17 cellular contexts compared by ENCODE assay signal in genomic region chr22:36288571-36289405, GRCh38. TPM values are rescaled to one million over a fixed set of nuclear protein-coding genes. Genes with fewer than 3 reads are reported as not detected.
A peak's percentile ranks its signal among the peaks of the same experiment; 100 is the strongest.
DNase-seq lines count a peak whose midpoint lies in the region; ATAC-seq, FAIRE-seq and TF ChIP-seq lines count a peak whose summit lies in the region.
"Had no signal": no experiment of that assay in that cellular context is flagged by ENCODE, and none has a peak within 500 bp of the region (broad histone marks: within the 10 kb centered on the region; RNA-seq: fewer than 3 reads in every experiment).

No MANE protein-coding gene starts in this region.

- H3K4me1 ChIP-seq in left ventricle myocardium inferior = peaks cover 26% of the 10 kb centered on the region
- H3K4me1 ChIP-seq in kidney (ENCODE audit: control insufficient read depth in 1 of 2, insufficient read depth in 1 of 2, low read depth in 1 of 2, low read length in 2 of 2) = no peaks in the 10 kb centered on the region
- peaks cover 19% of the 10 kb centered on the region for H3K4me1 ChIP-seq in upper lobe of right lung
- H3K4me1 ChIP-seq in small intestine (ENCODE audit: control insufficient read depth in 2 of 2, insufficient read depth in 1 of 2, low read depth in 1 of 2, low read length in 1 of 2) = no peaks in the 10 kb centered on the region
- H3K4me1 ChIP-seq: colonic mucosa, HAP-1, psoas muscle had no signal

- no peaks in the 10 kb centered on the region for H3K27me3 ChIP-seq in left ventricle myocardium inferior (ENCODE audit: low read depth)
- H3K27me3 ChIP-seq in upper lobe of right lung = no peaks in the 10 kb centered on the region
- H3K27me3 ChIP-seq in small intestine (ENCODE audit: control insufficient read depth in 2 of 2, insufficient read depth in 2 of 2, low read length in 2 of 2) = no peaks in the 10 kb centered on the region
- H3K27me3 ChIP-seq: adrenal gland, colonic mucosa had no signal

- no peak overlapping the region for H3K9ac ChIP-seq in kidney (ENCODE audit: low read length in 2 of 2)

- 92 to 96% (median 94%) methylated on average over 32 to 33 of the region's 33 CpGs for WGBS in small intestine, 3 donors

- H3K9me3 ChIP-seq in left ventricle myocardium inferior (replicated peaks) = no peaks in the 10 kb centered on the region
- no peaks in the 10 kb centered on the region for H3K9me3 ChIP-seq in kidney (ENCODE audit: control insufficient read depth in 1 of 2, low read length in 2 of 2)
- no peaks in the 10 kb centered on the region for H3K9me3 ChIP-seq in upper lobe of right lung
- no peaks in the 10 kb centered on the region for H3K9me3 ChIP-seq in small intestine (ENCODE audit: control insufficient read depth, low read depth)
- H3K9me3 ChIP-seq: adrenal gland, colonic mucosa, HAP-1, psoas muscle had no signal

- no peak overlapping the region for H3K27ac ChIP-seq in left ventricle myocardium inferior (replicated peaks)
- peak overlapping the region; percentile 46 for H3K27ac ChIP-seq in RWPE1
- H3K27ac ChIP-seq in kidney (ENCODE audit: low read depth in 2 of 2, low read length in 2 of 2) = no peak overlapping the region
- no peak overlapping the region for H3K27ac ChIP-seq in upper lobe of right lung
- no peak overlapping the region for H3K27ac ChIP-seq in small intestine (ENCODE audit: low read depth in 1 of 2, low read length in 1 of 2)
- H3K27ac ChIP-seq: adrenal gland, colonic mucosa, psoas muscle had no signal

- intact Hi-C loops in left ventricle myocardium inferior (cut with micrococcal nuclease) = no loop called here
- intact Hi-C loops in cardiac septum (cut with DNase I) = no loop called here
- intact Hi-C loops in kidney (cut with DNase I) = no loop called here
- intact Hi-C loops in upper lobe of right lung (cut with DNase I) = no loop called here

- no peak for ATAC-seq in upper lobe of right lung
- ATAC-seq: psoas muscle had no signal

- DNase-seq in left ventricle myocardium inferior (peak; percentile 25), cardiac septum (ENCODE audit: low spot score) (no peak), RWPE1 (ENCODE audit: low spot score) (no peak), kidney (peak; percentile 81), upper lobe of right lung (peak; percentile 67), GM10266 (ENCODE audit: extremely low spot score) (no peak), small intestine (no peak), NCI-H774 (lab: John Stamatoyannopoulos, UW) (no peak)
- DNase-seq: activated CD4-positive, alpha-beta T cell treated with anti-CD3 and anti-CD28 coated beads, Interleukin-2, amount 50 U/mL, for 1 hour; colonic mucosa; midbrain; NCI-H2171 treated with DMSO at 0.1 percent for 48 hours; stimulated activated CD4-positive, alpha-beta T cell treated with anti-CD3 and anti-CD28 coated beads, Interleukin-2, amount 100 ng/mL, for 48 hours; stimulated activated naive CD4-positive, alpha-beta T cell treated with Interleukin-2 at 50 U/mL for 16 hours had no signal

- POLR2A ChIA-PET in RWPE1 (lab: Yijun Ruan, JAX; ENCODE audit: low non-redundant PET) = no interaction called here

- no peak for TF ChIP-seq CTCF in left ventricle myocardium inferior (IDR thresholded peaks at IDR 0.05; ENCODE audit: borderline replicate concordance)
- no peak for TF ChIP-seq CTCF in RWPE1 (conservative IDR thresholded peaks at IDR 0.05; ENCODE audit: low read depth)
- no peak for TF ChIP-seq CTCF in kidney (IDR thresholded peaks at IDR 0.05; ENCODE audit: borderline replicate concordance, extremely low read depth, insufficient read depth)
- TF ChIP-seq CTCF in upper lobe of right lung (IDR thresholded peaks at IDR 0.05) = no peak
- no peak for TF ChIP-seq CTCF in GM10266 (IDR thresholded peaks at IDR 0.05; ENCODE audit: control insufficient read depth, insufficient read depth, low read depth, missing control alignments)

- H3K4me3 ChIP-seq in left ventricle myocardium inferior = no peak overlapping the region
- no peak overlapping the region for H3K4me3 ChIP-seq in kidney (ENCODE audit: low read length in 2 of 2)
- H3K4me3 ChIP-seq in upper lobe of right lung = no peak overlapping the region
- H3K4me3 ChIP-seq in small intestine (ENCODE audit: low read depth in 1 of 2, low read length in 2 of 2) = no peak overlapping the region
- H3K4me3 ChIP-seq: adrenal gland, colonic mucosa, HAP-1, psoas muscle had no signal

- CTCF ChIA-PET in RWPE1 (lab: Yijun Ruan, JAX) = no interaction called here

- FAIRE-seq in kidney (lab: Jason Lieb, UNC) = no peak
- no peak for FAIRE-seq in small intestine (lab: Jason Lieb, UNC)

- peaks cover 90% of the 10 kb centered on the region for H3K36me3 ChIP-seq in left ventricle myocardium inferior
- peaks cover 67 to 75% of the 10 kb centered on the region in 2 donors for H3K36me3 ChIP-seq in kidney (ENCODE audit: control insufficient read depth in 1 of 2, insufficient read depth in 2 of 2, low read length in 2 of 2)
- peaks cover 86% of the 10 kb centered on the region for H3K36me3 ChIP-seq in upper lobe of right lung
- peaks cover 57 to 63% of the 10 kb centered on the region in 2 donors for H3K36me3 ChIP-seq in small intestine (ENCODE audit: control insufficient read depth in 2 of 2, insufficient read depth in 2 of 2, low read length in 2 of 2)

RNA-seq across cellular contexts. Expression of gene APOL1, which starts 35.9 kb away (rescaled TPM):
- 15.2 TPM for total RNA-seq in left ventricle myocardium inferior
- 25.6 TPM for total RNA-seq in cardiac septum
- total RNA-seq in kidney = 160 TPM
- polyA plus RNA-seq in kidney (ENCODE audit: insufficient read depth, low read depth, low replicate concordance) = 51.8 TPM
- total RNA-seq in upper lobe of right lung = 92.8 TPM
- polyA plus RNA-seq in small intestine = 10 to 100 TPM in 1 of 3 donors, 1 to 10 TPM in 2; 8.4 to 32.2 (median 8.7) TPM

RNA-seq across cellular contexts. Expression of gene APOL2, which starts 49.5 kb away (rescaled TPM):
- total RNA-seq in left ventricle myocardium inferior (69.6 TPM), cardiac septum (47.9 TPM), kidney (48.8 TPM), upper lobe of right lung (51.6 TPM)
- polyA plus RNA-seq in kidney (ENCODE audit: insufficient read depth, low read depth, low replicate concordance) (34.8 TPM), small intestine (10 to 100 TPM; 28.1 to 68.4 (median 32.2) TPM)

Comparison
In these comparisons a context has a peak if more than half of its experiments do, and no peak if none do; other contexts are left out.
1. DNase-seq: peak in left ventricle myocardium inferior (single experiment), kidney (single experiment) and upper lobe of right lung (single experiment); none in cardiac septum (single experiment), RWPE1 (single experiment), GM10266 (single experiment), small intestine (single experiment) and NCI-H774 (single experiment).